ENCODE assay signal across 36 cellular contexts in the genomic region with DNA sequence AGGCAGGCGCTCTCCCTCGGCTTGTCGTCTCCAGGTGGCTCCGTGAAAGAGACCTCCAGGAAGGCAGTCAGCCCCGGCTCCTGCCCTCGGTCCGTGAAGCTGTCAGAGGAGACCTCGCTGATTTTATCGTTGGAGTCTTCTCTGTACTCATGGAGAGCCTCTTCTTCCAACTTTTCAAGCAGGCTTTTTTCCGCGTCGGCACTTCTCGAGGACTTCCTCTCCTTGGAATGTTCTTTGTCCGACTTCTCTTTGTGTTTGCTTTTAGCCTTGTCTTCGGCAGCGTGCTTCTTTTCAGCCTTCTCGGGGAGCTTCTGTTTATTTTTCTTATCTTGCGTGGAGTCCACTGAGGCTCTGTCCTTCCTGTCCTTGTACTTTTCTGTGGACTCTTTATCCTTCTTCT.
"Had no signal": no experiment of that assay in that cellular context is flagged by ENCODE, and none has a peak within 500 bp of the region (broad histone marks: within the 10 kb centered on the region; RNA-seq: fewer than 3 reads in every experiment).

No MANE protein-coding gene starts in this region.

- H3K4me1 ChIP-seq: body of pancreas, breast epithelium, Peyer's patch, SJCRH30 had no signal

- H3K9me3 Mint-ChIP-seq: activated CD4-positive, alpha-beta T cell treated with anti-CD3 and anti-CD28 coated beads, Interleukin-2, amount 10 ng/mL, durations not matched to agents 24 days and 14 days; activated CD8-positive, alpha-beta T cell treated with anti-CD3 and anti-CD28 coated beads for 36 hours; activated naive CD4-positive, alpha-beta T cell treated with anti-CD3 and anti-CD28 coated beads, Interleukin-2, amount 50 U/mL, for 24 hours; activated naive CD8-positive, alpha-beta T cell treated with anti-CD3 and anti-CD28 coated beads, Interleukin-2, amount 10 ng/mL, durations not matched to agents 7 days and 5 days; activated T-cell treated with anti-CD3 and anti-CD28 coated beads, Interleukin-2, amount 50 U/mL, for 72 hours; activated T-helper 17 cell treated with anti-CD3 and anti-CD28 coated beads, Interleukin-2, amount 50 U/mL, for 72 hours; T-helper 2 cell treated with Interferon-gamma antibody and Interleukin-4, amounts not matched to agents 5 μg/mL and 100 μg/mL, for 36 hours had no signal

- ATAC-seq: activated CD8-positive, alpha-beta T cell treated with anti-CD3 and anti-CD28 coated beads for 36 hours; activated T-cell treated with anti-CD3 and anti-CD28 coated beads, Interleukin-2, amount 50 U/mL, for 72 hours; activated T-helper 17 cell treated with anti-CD3 and anti-CD28 coated beads, Interleukin-2, amount 50 U/mL, for 72 hours; body of pancreas; PC-3 had no signal

- FAIRE-seq: astrocyte, TTC549 had no signal

- H3K27ac ChIP-seq: body of pancreas, breast epithelium, KMS-11, Peyer's patch, SJCRH30, SK-N-MC had no signal

- H3K4me1 Mint-ChIP-seq: activated CD4-positive, alpha-beta T cell treated with anti-CD3 and anti-CD28 coated beads, Interleukin-2, amount 10 ng/mL, durations not matched to agents 24 days and 14 days; activated naive CD4-positive, alpha-beta T cell treated with anti-CD3 and anti-CD28 coated beads, Interleukin-2, amount 50 U/mL, for 24 hours; activated naive CD8-positive, alpha-beta T cell treated with anti-CD3 and anti-CD28 coated beads, Interleukin-2, amount 10 ng/mL, durations not matched to agents 7 days and 5 days; activated T-helper 17 cell treated with anti-CD3 and anti-CD28 coated beads, Interleukin-2, amount 50 U/mL, for 72 hours had no signal

- H3K4me3 Mint-ChIP-seq: activated CD4-positive, alpha-beta T cell treated with anti-CD3 and anti-CD28 coated beads, Interleukin-2, amount 10 ng/mL, durations not matched to agents 24 days and 14 days; activated CD8-positive, alpha-beta T cell treated with anti-CD3 and anti-CD28 coated beads for 36 hours; activated naive CD4-positive, alpha-beta T cell treated with anti-CD3 and anti-CD28 coated beads, Interleukin-2, amount 50 U/mL, for 24 hours; activated naive CD8-positive, alpha-beta T cell treated with anti-CD3 and anti-CD28 coated beads, Interleukin-2, amount 10 ng/mL, durations not matched to agents 7 days and 5 days; activated T-cell treated with anti-CD3 and anti-CD28 coated beads, Interleukin-2, amount 50 U/mL, for 72 hours; activated T-helper 17 cell treated with anti-CD3 and anti-CD28 coated beads, Interleukin-2, amount 50 U/mL, for 72 hours; T-helper 2 cell treated with Interferon-gamma antibody and Interleukin-4, amounts not matched to agents 5 μg/mL and 100 μg/mL, for 36 hours had no signal

- H3K27me3 ChIP-seq: body of pancreas, breast epithelium, Peyer's patch, SJCRH30 had no signal

- H3K4me2 ChIP-seq: KMS-11 had no signal

- H3K4me3 ChIP-seq: body of pancreas, breast epithelium, Peyer's patch, SJCRH30, SK-N-MC had no signal

- H3K27me3 Mint-ChIP-seq: activated CD4-positive, alpha-beta T cell treated with anti-CD3 and anti-CD28 coated beads, Interleukin-2, amount 10 ng/mL, durations not matched to agents 24 days and 14 days; activated CD8-positive, alpha-beta T cell treated with anti-CD3 and anti-CD28 coated beads for 36 hours; activated naive CD4-positive, alpha-beta T cell treated with anti-CD3 and anti-CD28 coated beads, Interleukin-2, amount 50 U/mL, for 24 hours; activated naive CD8-positive, alpha-beta T cell treated with anti-CD3 and anti-CD28 coated beads, Interleukin-2, amount 10 ng/mL, durations not matched to agents 7 days and 5 days; activated T-helper 17 cell treated with anti-CD3 and anti-CD28 coated beads, Interleukin-2, amount 50 U/mL, for 72 hours had no signal

- H3K9ac ChIP-seq: KMS-11 had no signal

- DNase-seq: activated CD4-positive, alpha-beta T cell treated with anti-CD3 and anti-CD28 coated beads, Interleukin-2, amount 10 ng/mL, durations not matched to agents 24 days and 14 days; activated CD4-positive, alpha-beta T cell treated with anti-CD3 and anti-CD28 coated beads, Interleukin-2, amount 50 U/mL, for 4 hours; activated CD8-positive, alpha-beta T cell treated with anti-CD3 and anti-CD28 coated beads for 36 hours; activated gamma-delta T cell; activated naive CD4-positive, alpha-beta T cell treated with Interleukin-2 at 50 U/mL for 16 hours; activated naive CD8-positive, alpha-beta T cell treated with anti-CD3 and anti-CD28 coated beads, Interleukin-2, amount 10 ng/mL, durations not matched to agents 7 days and 5 days; activated T-cell treated with anti-CD3 and anti-CD28 coated beads, Interleukin-2, amount 50 U/mL, for 1 hour; activated T-cell treated with anti-CD3 and anti-CD28 coated beads, Interleukin-2, amount 50 U/mL, for 72 hours; body of pancreas; caudate nucleus; cerebellar nuclear complex; MM.1S; MV-4-11; NCI-H1092; NCI-H1436 treated with DMSO at 0.1 percent for 48 hours; NCI-H1694 treated with DMSO at 0.1 percent for 48 hours; NCI-H2029; NCI-H2107; NCI-H2171; NCI-H510A; NCI-H526; NCI-H748 treated with DMSO at 0.1 percent for 48 hours; NK-92 treated with Interleukin-12 subunit alpha and Interleukin-12 subunit beta, amount 100 ng/mL, for 24 hours; PC-3; Peyer's patch; RPMI8226; SHP77; SJCRH30 had no signal

- H3K9me3 ChIP-seq: body of pancreas, breast epithelium, Peyer's patch, SJCRH30 had no signal

- H3K27ac Mint-ChIP-seq: activated CD4-positive, alpha-beta T cell treated with anti-CD3 and anti-CD28 coated beads, Interleukin-2, amount 10 ng/mL, durations not matched to agents 24 days and 14 days; activated CD8-positive, alpha-beta T cell treated with anti-CD3 and anti-CD28 coated beads for 36 hours; activated naive CD4-positive, alpha-beta T cell treated with anti-CD3 and anti-CD28 coated beads, Interleukin-2, amount 50 U/mL, for 24 hours; activated naive CD8-positive, alpha-beta T cell treated with anti-CD3 and anti-CD28 coated beads, Interleukin-2, amount 10 ng/mL, durations not matched to agents 7 days and 5 days; activated T-cell treated with anti-CD3 and anti-CD28 coated beads, Interleukin-2, amount 50 U/mL, for 72 hours; activated T-helper 17 cell treated with anti-CD3 and anti-CD28 coated beads, Interleukin-2, amount 50 U/mL, for 72 hours; T-helper 2 cell treated with Interferon-gamma antibody and Interleukin-4, amounts not matched to agents 5 μg/mL and 100 μg/mL, for 36 hours had no signal
